ENCODE assay signal across 12 cellular contexts in the genomic region with DNA sequence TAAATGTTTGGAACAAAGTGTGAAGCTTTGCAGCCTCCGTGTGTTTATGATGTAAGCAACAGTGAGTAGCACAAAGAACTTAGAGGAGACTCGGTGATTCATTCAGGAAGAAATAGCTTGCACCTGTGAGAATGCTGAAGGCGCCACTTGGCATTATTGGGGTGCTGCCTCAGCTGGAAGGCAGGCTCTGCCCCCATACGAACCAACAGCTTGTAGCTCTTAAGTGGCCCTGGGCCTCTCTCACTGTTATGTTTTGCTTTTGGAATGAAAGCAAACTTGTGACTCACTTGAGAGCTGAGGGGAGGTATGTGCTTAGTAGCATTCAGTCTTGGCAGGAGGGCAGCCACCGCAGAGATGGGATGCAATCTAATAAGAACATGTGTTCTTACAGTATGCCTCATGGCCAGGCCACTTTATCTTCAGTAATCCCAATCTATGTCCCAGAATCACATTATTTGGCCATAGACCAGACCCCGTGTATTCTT.
DNase-seq lines count a peak whose midpoint lies in the region; ATAC-seq and TF ChIP-seq lines count a peak whose summit lies in the region.
"Had no signal": no experiment of that assay in that cellular context is flagged by ENCODE, and none has a peak within 500 bp of the region (broad histone marks: within the 10 kb centered on the region; RNA-seq: fewer than 3 reads in every experiment).

No MANE protein-coding gene starts in this region.

- H3K36me3 Mint-ChIP-seq in immature natural killer cell, result no peaks in the 10 kb centered on the region
- no peaks in the 10 kb centered on the region for H3K36me3 Mint-ChIP-seq in activated naive CD4-positive, alpha-beta T cell treated with anti-CD3 and anti-CD28 coated beads for 36 hours (ENCODE audit: low read depth)
- H3K36me3 Mint-ChIP-seq: activated naive CD8-positive, alpha-beta T cell had no signal

- peaks cover 0 to 1% (median 0%) of the 10 kb centered on the region in 3 donors for H3K27me3 Mint-ChIP-seq in immature natural killer cell (ENCODE audit: low read depth in 3 of 3)
- peaks cover 6% of the 10 kb centered on the region for H3K27me3 Mint-ChIP-seq in activated naive CD4-positive, alpha-beta T cell treated with anti-CD3 and anti-CD28 coated beads for 36 hours (ENCODE audit: low read depth)

- no peak overlapping the region for H3K4me3 Mint-ChIP-seq in immature natural killer cell
- no peak overlapping the region for H3K4me3 Mint-ChIP-seq in activated naive CD4-positive, alpha-beta T cell treated with anti-CD3 and anti-CD28 coated beads for 36 hours
- H3K4me3 Mint-ChIP-seq: activated naive CD8-positive, alpha-beta T cell; stimulated activated naive CD8-positive, alpha-beta T cell treated with anti-CD3 and anti-CD28 coated beads, Interleukin-15, Interleukin-2, amounts not matched to agents 100 ng/mL and 50 ng/mL, for 24 hours had no signal

- H3K27ac Mint-ChIP-seq in immature natural killer cell, result no peak overlapping the region
- H3K27ac Mint-ChIP-seq in activated naive CD4-positive, alpha-beta T cell treated with anti-CD3 and anti-CD28 coated beads for 36 hours, result no peak overlapping the region
- H3K27ac Mint-ChIP-seq: activated naive CD8-positive, alpha-beta T cell; progenitor cell of endocrine pancreas; stimulated activated naive CD8-positive, alpha-beta T cell treated with anti-CD3 and anti-CD28 coated beads, Interleukin-15, Interleukin-2, amounts not matched to agents 100 ng/mL and 50 ng/mL, for 24 hours had no signal

- DNase-seq in AG09309 (ENCODE audit: low read depth), result peak; percentile 91
- DNase-seq in NCI-H226, result peak; percentile 99
- peak; percentile 98 for DNase-seq in fibroblast of mammary gland (ENCODE audit: low read depth)
- no peak for DNase-seq in omental fat pad (ENCODE audit: low spot score)
- no peak for DNase-seq in immature natural killer cell
- DNase-seq in activated naive CD4-positive, alpha-beta T cell treated with anti-CD3 and anti-CD28 coated beads for 36 hours, result no peak
- DNase-seq in stimulated activated naive CD8-positive, alpha-beta T cell treated with anti-CD3 and anti-CD28 coated beads, Interleukin-15, Interleukin-2, amounts not matched to agents 100 U/mL and 50 U/mL, for 24 hours, result no peak
- DNase-seq: DMS53 had no signal

- intact Hi-C loops in activated naive CD4-positive, alpha-beta T cell treated with anti-CD3 and anti-CD28 coated beads for 36 hours (cut with micrococcal nuclease), result loop anchor here (2.0 to 5.0 kb wide), 2 partner anchors 367 to 1020 kb away; no protein-coding TSS in a partner anchor

- no peaks in the 10 kb centered on the region for H3K4me1 Mint-ChIP-seq in immature natural killer cell
- H3K4me1 Mint-ChIP-seq in activated naive CD4-positive, alpha-beta T cell treated with anti-CD3 and anti-CD28 coated beads for 36 hours (ENCODE audit: low read depth), result no peaks in the 10 kb centered on the region

- H3K4me3 ChIP-seq in AG09309 (ENCODE audit: control insufficient read depth, low read depth, low read length), result no peak overlapping the region
- no peak overlapping the region for H3K4me3 ChIP-seq in fibroblast of mammary gland (ENCODE audit: control insufficient read depth, low read depth, low read length)

- ATAC-seq in omental fat pad (ENCODE audit: low FRiP score) (peak; percentile 80), esophagus mucosa (no peak)
- ATAC-seq in stimulated activated naive CD8-positive, alpha-beta T cell treated with anti-CD3 and anti-CD28 coated beads, Interleukin-15, Interleukin-2, amounts not matched to agents 100 U/mL and 50 U/mL, for 24 hours, result no peak

- TF ChIP-seq CTCF in AG09309 (IDR thresholded peaks at IDR 0.05; ENCODE audit: control insufficient read depth, insufficient read depth, low read depth, low read length, missing control alignments) (no peak), fibroblast of mammary gland (conservative IDR thresholded peaks at IDR 0.05; ENCODE audit: control insufficient read depth, insufficient read depth, low read depth, low read length) (no peak), omental fat pad (IDR thresholded peaks at IDR 0.05) (no peak)

- CTCF ChIA-PET in activated naive CD4-positive, alpha-beta T cell treated with anti-CD3 and anti-CD28 coated beads for 36 hours (lab: Charles Lee), result interaction anchor here (0.6 to 1.4 kb wide), 6 partner anchors 15 to 1636 kb away, joined by 3 to 9 read pairs (median 4); no protein-coding TSS in a partner anchor

- H3K9me3 Mint-ChIP-seq in immature natural killer cell, result peaks cover 0 to 2% (median 0%) of the 10 kb centered on the region in 6 donors
- H3K9me3 Mint-ChIP-seq in activated naive CD4-positive, alpha-beta T cell treated with anti-CD3 and anti-CD28 coated beads for 36 hours, result no peaks in the 10 kb centered on the region
- H3K9me3 Mint-ChIP-seq: stimulated activated naive CD8-positive, alpha-beta T cell treated with anti-CD3 and anti-CD28 coated beads, Interleukin-15, Interleukin-2, amounts not matched to agents 100 ng/mL and 50 ng/mL, for 24 hours had no signal

Comparison
In these comparisons a context has a peak if more than half of its experiments do, and no peak if none do; other contexts are left out.
1. DNase-seq: peak in AG09309 (single experiment), NCI-H226 (single experiment) and fibroblast of mammary gland (single experiment); none in omental fat pad (single experiment), immature natural killer cell (0 of 3), activated naive CD4-positive, alpha-beta T cell treated with anti-CD3 and anti-CD28 coated beads for 36 hours (single experiment) and stimulated activated naive CD8-positive, alpha-beta T cell treated with anti-CD3 and anti-CD28 coated beads, Interleukin-15, Interleukin-2, amounts not matched to agents 100 U/mL and 50 U/mL, for 24 hours (single experiment).